ENCODE assay signal across 9 cellular contexts in the genomic region with DNA sequence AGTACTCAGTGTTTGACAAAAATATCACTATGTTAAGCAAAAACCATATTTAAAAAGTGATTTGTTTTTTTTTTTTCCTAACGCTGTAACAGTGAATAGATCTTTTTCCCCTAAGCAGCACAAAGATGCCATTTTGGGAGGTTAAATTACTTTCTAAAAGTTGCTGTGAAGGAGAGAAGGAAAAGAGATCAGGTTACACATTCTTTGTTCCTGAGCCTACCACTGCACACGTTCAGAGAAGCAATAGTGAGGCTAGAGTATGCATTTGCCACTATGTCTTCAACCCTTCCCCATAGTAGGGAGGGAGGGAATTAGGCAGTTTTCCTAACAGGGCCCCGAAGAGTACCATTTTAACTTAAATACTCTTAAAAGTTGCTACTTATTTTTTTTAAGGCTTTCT. TPM values are rescaled to one million over a fixed set of nuclear protein-coding genes. Genes with fewer than 3 reads are reported as not detected.
DNase-seq lines count a peak whose midpoint lies in the region; ATAC-seq and TF ChIP-seq lines count a peak whose summit lies in the region.
"Had no signal": no experiment of that assay in that cellular context is flagged by ENCODE, and none has a peak within 500 bp of the region (broad histone marks: within the 10 kb centered on the region; RNA-seq: fewer than 3 reads in every experiment).

No MANE protein-coding gene starts in this region.

- intact Hi-C loops in IMR-90 (cut with micrococcal nuclease): no loop called here
- intact Hi-C loops in mammary epithelial cell (cut with micrococcal nuclease): loop anchor here (5.0 kb wide), 1 partner anchor 38 kb away; a partner anchor contains a TSS

- no peak for TF ChIP-seq CTCF in AG10803 (conservative IDR thresholded peaks at IDR 0.05; ENCODE audit: low read length)
- TF ChIP-seq CTCF in IMR-90 (conservative IDR thresholded peaks at IDR 0.05; ENCODE audit: low read depth, low read length): no peak
- TF ChIP-seq CTCF in mammary epithelial cell (conservative IDR thresholded peaks at IDR 0.05 in 1 of 2, IDR thresholded peaks at IDR 0.05 in 1 of 2; ENCODE audit: extremely low read depth in 1 of 2, insufficient read depth in 1 of 2, low read depth in 1 of 2, low read length in 2 of 2): no peak

- no peak overlapping the region; a peak in 1 of 4 replicates for H4K8ac ChIP-seq in IMR-90 (ENCODE audit: low read depth in 2 of 2, low read length in 2 of 2)
- H4K8ac ChIP-seq in mesenchymal stem cell (ENCODE audit: low read length): no peak overlapping the region

- H3K9ac ChIP-seq in IMR-90 (ENCODE audit: low read depth, low read length): 0 out of 2 replicates have a peak overlapping the region, but pooled peaks have one; percentile 44
- no peak overlapping the region for H3K9ac ChIP-seq in mammary epithelial cell (ENCODE audit: insufficient read depth, low read length)
- peak overlapping the region; percentile 33 for H3K9ac ChIP-seq in mesenchymal stem cell (ENCODE audit: low read length)

- no peak overlapping the region for H3K56ac ChIP-seq in IMR-90 (ENCODE audit: extremely low read depth, insufficient read depth, low read length)

- peak; percentile 69 for DNase-seq in AG10803 (ENCODE audit: low read depth)
- DNase-seq in IMR-90: peak; percentile 89
- peak; percentile 65 for DNase-seq in mammary epithelial cell
- DNase-seq in mesenchymal stem cell: peak; percentile 77
- no peak for DNase-seq in inferior parietal cortex (ENCODE audit: extremely low spot score)
- no peak for DNase-seq in NCI-H774 (lab: John Stamatoyannopoulos, UW)
- no peak for DNase-seq in stimulated activated CD4-positive, alpha-beta T cell treated with anti-CD3 and anti-CD28 coated beads, Interleukin-15, amount 100 ng/mL, for 24 hours

- dilution Hi-C loops in IMR-90 (cut with HindIII; ENCODE audit: low sequenced_read_pairs, unreplicated experiment): no loop called here
- dilution Hi-C loops in mammary epithelial cell (cut with HindIII; ENCODE audit: low sequenced_read_pairs): no loop called here

- H2BK15ac ChIP-seq in IMR-90 (ENCODE audit: low read depth, low read length): no peak overlapping the region
- no peak overlapping the region for H2BK15ac ChIP-seq in mesenchymal stem cell (ENCODE audit: low read depth, poor library complexity, severe bottlenecking)

- no peak overlapping the region; the same call in 1 of the 2 replicates for H4K5ac ChIP-seq in IMR-90 (ENCODE audit: low read depth, low read length)

- H3K23ac ChIP-seq in IMR-90 (ENCODE audit: low read depth, low read length): no peak overlapping the region
- H3K23ac ChIP-seq in mesenchymal stem cell (ENCODE audit: low read length in 2 of 2): no peak overlapping the region

- H3K79me1 ChIP-seq in IMR-90 (ENCODE audit: low read depth in 1 of 2, low read length in 2 of 2) (peaks cover 12 to 42% of the 10 kb centered on the region in 2 experiments), mesenchymal stem cell (replicated peaks; ENCODE audit: low read length, poor library complexity, severe bottlenecking) (peaks cover 10% of the 10 kb centered on the region)

- H3K9me3 ChIP-seq in IMR-90 (ENCODE audit: control insufficient read depth, insufficient read depth, low read length): no peaks in the 10 kb centered on the region
- no peaks in the 10 kb centered on the region for H3K9me3 ChIP-seq in mammary epithelial cell (replicated peaks; ENCODE audit: insufficient read depth, low read length)
- H3K9me3 ChIP-seq in mesenchymal stem cell (ENCODE audit: control insufficient read depth, low read length): no peaks in the 10 kb centered on the region
- H3K9me3 ChIP-seq: neutrophil had no signal

- no peak for TF ChIP-seq RAD21 in IMR-90 (IDR thresholded peaks at IDR 0.05; ENCODE audit: low read length)

- no peaks in the 10 kb centered on the region for H3K27me3 ChIP-seq in IMR-90 (ENCODE audit: control insufficient read depth, insufficient read depth, low read length)
- H3K27me3 ChIP-seq in mammary epithelial cell (ENCODE audit: insufficient read depth, low read length): no peaks in the 10 kb centered on the region
- no peaks in the 10 kb centered on the region for H3K27me3 ChIP-seq in mesenchymal stem cell (ENCODE audit: control insufficient read depth in 1 of 2, insufficient read depth in 1 of 2, low read length in 2 of 2)

- H3K4ac ChIP-seq in IMR-90 (ENCODE audit: low read depth, low read length): no peak overlapping the region
- H3K4ac ChIP-seq in mesenchymal stem cell (ENCODE audit: low read depth in 1 of 2, low read length in 2 of 2): no peak overlapping the region

- WGBS in IMR-90 (ENCODE audit: extremely low coverage in 2 of 2, insufficient read length in 1 of 2), 2 experiments: no CpG with 5 or more reads among the region's 3 CpGs
- 3% methylated on average over 3 of the region's 3 CpGs for WGBS in mammary epithelial cell (ENCODE audit: low coverage, missing lambda C conversion rate)
- no CpG with 5 or more reads among the region's 3 CpGs for WGBS in mesenchymal stem cell

- peak overlapping the region; percentile 28; the same call in 1 of the 2 replicates for H3K27ac ChIP-seq in IMR-90 (ENCODE audit: insufficient read depth, low read length)
- peak overlapping the region; percentile 39 for H3K27ac ChIP-seq in mammary epithelial cell (ENCODE audit: insufficient read depth, low read depth, low read length)
- no peak overlapping the region for H3K27ac ChIP-seq in mesenchymal stem cell (ENCODE audit: low read length, poor library complexity, severe bottlenecking)
- H3K27ac ChIP-seq: neutrophil had no signal

- H3K4me1 ChIP-seq in IMR-90 (ENCODE audit: control insufficient read depth, insufficient read depth, low read length) (peaks cover 2% of the 10 kb centered on the region; the same call in 1 of the 2 replicates), mammary epithelial cell (ENCODE audit: insufficient read depth, low read length) (peaks cover 8% of the 10 kb centered on the region), mesenchymal stem cell (ENCODE audit: control insufficient read depth, insufficient read depth, low read depth, low read length) (no peaks in the 10 kb centered on the region)

- no peak overlapping the region for H2AK9ac ChIP-seq in IMR-90 (replicated peaks; ENCODE audit: low read depth, low read length, poor library complexity)

- H2BK20ac ChIP-seq in IMR-90 (ENCODE audit: low read depth, low read length): no peak overlapping the region

- CTCF ChIA-PET in IMR-90 (lab: Yijun Ruan, JAX) (interaction anchor here (0.6 kb wide), 1 partner anchor 157 kb away, joined by 5 read pairs; no protein-coding TSS in a partner anchor), mammary epithelial cell (lab: Charles Lee; ENCODE audit: low non-redundant PET) (no interaction called here)

- H2BK5ac ChIP-seq in IMR-90 (ENCODE audit: low read depth, low read length, poor library complexity, severe bottlenecking) (peak overlapping the region; percentile 91), mesenchymal stem cell (ENCODE audit: low read depth, low read length, poor library complexity, severe bottlenecking) (no peak overlapping the region)

- H4K91ac ChIP-seq in IMR-90 (ENCODE audit: insufficient read depth, low read depth, low read length): no peak overlapping the region
- no peak overlapping the region for H4K91ac ChIP-seq in mesenchymal stem cell (ENCODE audit: low read length)

- peak; percentile 98 for ATAC-seq in IMR-90 (ENCODE audit: low read depth)
- no peak for ATAC-seq in GM21447 (IDR thresholded peaks at IDR 0.05; ENCODE audit: unreplicated experiment)

- H3K4me2 ChIP-seq in IMR-90 (ENCODE audit: low read depth, low read length): peak overlapping the region; percentile 74
- peak overlapping the region; percentile 64 for H3K4me2 ChIP-seq in mammary epithelial cell (ENCODE audit: insufficient read depth, low read depth, low read length)
- H3K4me2 ChIP-seq in mesenchymal stem cell (ENCODE audit: low read length, poor library complexity, severe bottlenecking): no peak overlapping the region

- H3K18ac ChIP-seq in IMR-90 (ENCODE audit: low read depth, low read length): no peak overlapping the region
- no peak overlapping the region for H3K18ac ChIP-seq in mesenchymal stem cell (ENCODE audit: low read depth in 1 of 2, low read length in 2 of 2)

- peaks cover 9% of the 10 kb centered on the region for H3K9me1 ChIP-seq in IMR-90 (ENCODE audit: insufficient read depth, low read length)

- H2BK120ac ChIP-seq in IMR-90 (ENCODE audit: low read depth, low read length): no peak overlapping the region
- no peak overlapping the region for H2BK120ac ChIP-seq in mesenchymal stem cell (ENCODE audit: low read depth, low read length)

- peaks cover 3% of the 10 kb centered on the region for H3K36me3 ChIP-seq in IMR-90 (ENCODE audit: control insufficient read depth, insufficient read depth, low read length)
- H3K36me3 ChIP-seq in mammary epithelial cell (ENCODE audit: insufficient read depth, low read length): no peaks in the 10 kb centered on the region
- no peaks in the 10 kb centered on the region for H3K36me3 ChIP-seq in mesenchymal stem cell (ENCODE audit: control insufficient read depth in 1 of 2, insufficient read depth in 2 of 2, low read depth in 1 of 2, low read length in 2 of 2)
- H3K36me3 ChIP-seq: neutrophil had no signal

- H3K79me2 ChIP-seq in mammary epithelial cell (ENCODE audit: insufficient read depth, low read length): peaks cover 59% of the 10 kb centered on the region

- POLR2A ChIA-PET in IMR-90 (lab: Charles Lee; ENCODE audit: unreplicated experiment): no interaction called here

- no peak overlapping the region for H2BK12ac ChIP-seq in mesenchymal stem cell (ENCODE audit: low read length in 2 of 2)

- TF ChIP-seq POLR2A in IMR-90 (IDR thresholded peaks at IDR 0.05; ENCODE audit: low read depth, low read length): no peak

- BruUV-seq in IMR-90 (replicated peaks; lab: Mats Ljungman, UMichigan) (no TSS peak), mammary epithelial cell (replicated peaks; lab: Mats Ljungman, UMichigan) (no TSS peak)

- peaks cover 6% of the 10 kb centered on the region for H4K20me1 ChIP-seq in IMR-90 (ENCODE audit: insufficient read depth, low read length)
- H4K20me1 ChIP-seq in mammary epithelial cell (ENCODE audit: insufficient read depth, low read length): no peaks in the 10 kb centered on the region

- no peak overlapping the region for H2AFZ ChIP-seq in IMR-90 (replicated peaks; ENCODE audit: low read length, poor library complexity)
- H2AFZ ChIP-seq in mammary epithelial cell (ENCODE audit: low read depth, low read length): peak overlapping the region; percentile 46
- no peak overlapping the region for H2AFZ ChIP-seq in mesenchymal stem cell (ENCODE audit: low read depth, low read length)

- H2AK5ac ChIP-seq in IMR-90 (ENCODE audit: low read depth, low read length): no peak overlapping the region
- no peak overlapping the region for H2AK5ac ChIP-seq in mesenchymal stem cell (ENCODE audit: low read length, severe bottlenecking)

- H3K4me3 ChIP-seq in AG10803 (ENCODE audit: low read length) (no peak overlapping the region), IMR-90 (ENCODE audit: insufficient read depth, low read depth, low read length) (no peak overlapping the region), mammary epithelial cell (replicated peaks in 1 of 3; ENCODE audit: insufficient read depth in 1 of 3, low read depth in 2 of 3, low read length in 3 of 3) (no peak overlapping the region), mesenchymal stem cell (ENCODE audit: insufficient read depth in 1 of 2, low read depth in 1 of 2, low read length in 2 of 2) (no peak overlapping the region)

- no peak overlapping the region for H3K14ac ChIP-seq in IMR-90 (replicated peaks; ENCODE audit: low read depth, low read length)
- no peak overlapping the region for H3K14ac ChIP-seq in mesenchymal stem cell (ENCODE audit: low read length in 2 of 2)

- in situ Hi-C loops in IMR-90 (cut with MboI; ENCODE audit: low sequenced_read_pairs) (no loop called here), mammary epithelial cell (cut with MboI; ENCODE audit: low sequenced_read_pairs in 2 of 2) (no loop called here)

RNA-seq across cellular contexts. Expression of a gene that starts 38.9 kb away (rescaled TPM):
- total RNA-seq in IMR-90 (2012; rRNA removed) (93.7 and 94.7 TPM in 2 replicates), mammary epithelial cell (10 to 100 TPM; 29.8 to 58.0 TPM)
- polyA plus RNA-seq in IMR-90 (2012; rRNA removed) (13.5 and 15.9 TPM in 2 replicates), mammary epithelial cell (19.1 TPM)
- polyA plus RNA-seq in IMR-90 (2012; cell fraction: cytosol; rRNA removed): 3.4 and 4.9 TPM in 2 replicates
- 1.3 and 16.0 TPM in 2 replicates for polyA plus RNA-seq in IMR-90 (2012; cell fraction: nucleus; rRNA removed; ENCODE audit: low replicate concordance)
- polyA minus RNA-seq in mammary epithelial cell: 16.7 TPM
- 33.1 TPM for polyA plus RNA-seq in mesenchymal stem cell (2013, experiment 1 of 2)
- 34.7 TPM for polyA plus RNA-seq in mesenchymal stem cell (2013, experiment 2 of 2)

Comparison
In these comparisons a context has a peak if more than half of its experiments do, and no peak if none do; other contexts are left out.
1. DNase-seq: peak in AG10803 (single experiment), IMR-90 (single experiment), mammary epithelial cell (single experiment) and mesenchymal stem cell (single experiment); none in inferior parietal cortex (single experiment), NCI-H774 (single experiment) and stimulated activated CD4-positive, alpha-beta T cell treated with anti-CD3 and anti-CD28 coated beads, Interleukin-15, amount 100 ng/mL, for 24 hours (single experiment).